1 cellular context compared by ENCODE assay signal in genomic region chr17:82565551-82565950, GRCh38.
TF ChIP-seq lines count a peak whose summit lies in the region.

No MANE protein-coding gene starts in this region.

TF ChIP-seq in GM12878, 131 proteins besides CTCF, POLR2A, EP300 and RAD21 (continued from another document):
- TF ChIP-seq IRF3 (IDR thresholded peaks at IDR 0.05) (no peak), NR2C2 (IDR thresholded peaks at IDR 0.05; ENCODE audit: borderline replicate concordance, control insufficient read depth, insufficient read length, low read depth) (no peak), SREBF1 (IDR thresholded peaks at IDR 0.05; ENCODE audit: low read length) (no peak), ZNF207 (IDR thresholded peaks at IDR 0.05; ENCODE audit: borderline replicate concordance) (no peak), BCLAF1 (IDR thresholded peaks at IDR 0.05) (no peak), BCL11A (IDR thresholded peaks at IDR 0.05; ENCODE audit: low read depth, low read length) (no peak), RELB (IDR thresholded peaks at IDR 0.05; ENCODE audit: low read depth) (no peak), ASH2L (IDR thresholded peaks at IDR 0.05; ENCODE audit: borderline replicate concordance, low read depth) (no peak), TAF1 (IDR thresholded peaks at IDR 0.05; ENCODE audit: borderline replicate concordance, low read depth, low read length) (no peak), CHD4 (IDR thresholded peaks at IDR 0.05) (no peak), PBX3 (IDR thresholded peaks at IDR 0.05; ENCODE audit: insufficient replicate concordance, low read depth, low read length) (no peak), RFX5 (IDR thresholded peaks at IDR 0.05; ENCODE audit: low read depth, low read length) (no peak), POU2F2 (IDR thresholded peaks at IDR 0.05; ENCODE audit: borderline replicate concordance, low read depth, low read length) (no peak)
TF ChIP-seq in GM12878: peak in this region for 0.
